In genomic region chr18:79371536-79372210, GRCh38 we compare ENCODE assay signal across 11 cellular contexts. TPM values are rescaled to one million over a fixed set of nuclear protein-coding genes. Genes with fewer than 3 reads are reported as not detected.
DNase-seq lines count a peak whose midpoint lies in the region; ATAC-seq and TF ChIP-seq lines count a peak whose summit lies in the region.
"Had no signal": no experiment of that assay in that cellular context is flagged by ENCODE, and none has a peak within 500 bp of the region (broad histone marks: within the 10 kb centered on the region; RNA-seq: fewer than 3 reads in every experiment).

No MANE protein-coding gene starts in this region.

- no peak overlapping the region for H3K4me3 Mint-ChIP-seq in activated naive CD8-positive, alpha-beta T cell treated with anti-CD3 and anti-CD28 coated beads for 36 hours
- no peak overlapping the region for H3K4me3 Mint-ChIP-seq in stimulated activated naive B cell treated with anti-CD40 and anti-IgM and Interleukin-4, amounts not matched to agents 10 μg/mL and 1 μg/mL and 100 μg/mL, for 72 hours

- DNase-seq in activated CD8-positive, alpha-beta memory T cell treated with anti-CD3 and anti-CD28 coated beads, Interleukin-2, amount 50 U/mL, for 48 hours: peak; percentile 45
- DNase-seq in activated CD8-positive, alpha-beta memory T cell treated with anti-CD3 and anti-CD28 coated beads for 24 hours: no peak
- peak; percentile 32 for DNase-seq in activated naive CD8-positive, alpha-beta T cell treated with anti-CD3 and anti-CD28 coated beads for 36 hours
- no peak for DNase-seq in stimulated activated naive B cell treated with anti-CD40 and anti-IgM and Interleukin-4, amounts not matched to agents 10 μg/mL and 1 μg/mL and 100 μg/mL, for 72 hours
- no peak for DNase-seq in cerebellar cortex (ENCODE audit: low spot score)
- DNase-seq in omental fat pad (ENCODE audit: low spot score): no peak
- DNase-seq: NCI-H146, NCI-H774, SHP77 had no signal

- H3K27me3 Mint-ChIP-seq in activated naive CD8-positive, alpha-beta T cell treated with anti-CD3 and anti-CD28 coated beads for 36 hours: no peaks in the 10 kb centered on the region
- H3K27me3 Mint-ChIP-seq in stimulated activated naive B cell treated with anti-CD40 and anti-IgM and Interleukin-4, amounts not matched to agents 10 μg/mL and 1 μg/mL and 100 μg/mL, for 72 hours: no peaks in the 10 kb centered on the region

- ATAC-seq in HG03460 (IDR thresholded peaks at IDR 0.05; ENCODE audit: unreplicated experiment) (peak; percentile 60), HG03045 (IDR thresholded peaks at IDR 0.05; ENCODE audit: unreplicated experiment) (no peak), omental fat pad (ENCODE audit: low FRiP score) (no peak)
- ATAC-seq in stimulated activated naive B cell treated with anti-CD40 and anti-IgM and Interleukin-4, amounts not matched to agents 10 μg/mL and 1 μg/mL and 100 μg/mL, for 72 hours (replicated peaks): peak; percentile 48 to 69

- H3K4me1 Mint-ChIP-seq in activated naive CD8-positive, alpha-beta T cell treated with anti-CD3 and anti-CD28 coated beads for 36 hours: peaks cover 24% of the 10 kb centered on the region
- peaks cover 15 to 30% of the 10 kb centered on the region in 2 donors for H3K4me1 Mint-ChIP-seq in stimulated activated naive B cell treated with anti-CD40 and anti-IgM and Interleukin-4, amounts not matched to agents 10 μg/mL and 1 μg/mL and 100 μg/mL, for 72 hours

- no peak for TF ChIP-seq CTCF in omental fat pad (IDR thresholded peaks at IDR 0.05)

- peaks cover 11% of the 10 kb centered on the region for H3K36me3 Mint-ChIP-seq in activated naive CD8-positive, alpha-beta T cell treated with anti-CD3 and anti-CD28 coated beads for 36 hours
- peaks cover 8 to 25% of the 10 kb centered on the region in 2 donors for H3K36me3 Mint-ChIP-seq in stimulated activated naive B cell treated with anti-CD40 and anti-IgM and Interleukin-4, amounts not matched to agents 10 μg/mL and 1 μg/mL and 100 μg/mL, for 72 hours

- no peaks in the 10 kb centered on the region for H3K9me3 Mint-ChIP-seq in activated naive CD8-positive, alpha-beta T cell treated with anti-CD3 and anti-CD28 coated beads for 36 hours
- no peaks in the 10 kb centered on the region for H3K9me3 Mint-ChIP-seq in stimulated activated naive B cell treated with anti-CD40 and anti-IgM and Interleukin-4, amounts not matched to agents 10 μg/mL and 1 μg/mL and 100 μg/mL, for 72 hours

- H3K27ac Mint-ChIP-seq in activated naive CD8-positive, alpha-beta T cell treated with anti-CD3 and anti-CD28 coated beads for 36 hours: peak overlapping the region; percentile 81
- H3K27ac Mint-ChIP-seq in stimulated activated naive B cell treated with anti-CD40 and anti-IgM and Interleukin-4, amounts not matched to agents 10 μg/mL and 1 μg/mL and 100 μg/mL, for 72 hours: no peak overlapping the region

RNA-seq across cellular contexts. Expression of gene NFATC1, which starts 24.1 kb away (rescaled TPM):
- 10 to 100 TPM; 94.2 to 98.5 TPM for total RNA-seq in activated naive CD8-positive, alpha-beta T cell treated with anti-CD3 and anti-CD28 coated beads for 36 hours
- total RNA-seq in omental fat pad: 10 to 100 TPM; 10.7 to 57.4 (median 19.1) TPM

Comparison
In these comparisons a context has a peak if more than half of its experiments do, and no peak if none do; other contexts are left out.
1. DNase-seq: peak in activated CD8-positive, alpha-beta memory T cell treated with anti-CD3 and anti-CD28 coated beads, Interleukin-2, amount 50 U/mL, for 48 hours (single experiment) and activated naive CD8-positive, alpha-beta T cell treated with anti-CD3 and anti-CD28 coated beads for 36 hours (single experiment); none in activated CD8-positive, alpha-beta memory T cell treated with anti-CD3 and anti-CD28 coated beads for 24 hours (single experiment), stimulated activated naive B cell treated with anti-CD40 and anti-IgM and Interleukin-4, amounts not matched to agents 10 μg/mL and 1 μg/mL and 100 μg/mL, for 72 hours (single experiment), cerebellar cortex (single experiment) and omental fat pad (single experiment).
2. ATAC-seq: peak in HG03460 (single experiment) and stimulated activated naive B cell treated with anti-CD40 and anti-IgM and Interleukin-4, amounts not matched to agents 10 μg/mL and 1 μg/mL and 100 μg/mL, for 72 hours (2 of 2); none in HG03045 (single experiment) and omental fat pad (single experiment).